In genomic region chr22:30286813-30287625, GRCh38 we compare ENCODE assay signal across 8 cellular contexts. TPM values are rescaled to one million over a fixed set of nuclear protein-coding genes. Genes with fewer than 3 reads are reported as not detected.
A peak's percentile ranks its signal among the peaks of the same experiment; 100 is the strongest.
DNase-seq lines count a peak whose midpoint lies in the region; ATAC-seq and TF ChIP-seq lines count a peak whose summit lies in the region.

No MANE protein-coding gene starts in this region.

- H3K79me1 ChIP-seq in neuronal stem cell (ENCODE audit: low read depth, low read length): no peaks in the 10 kb centered on the region

- no peak overlapping the region for H4K8ac ChIP-seq in neuronal stem cell (ENCODE audit: low read depth, low read length)

- intact Hi-C loops in testis (cut with DNase I; ENCODE audit: low total_unique reads): loop anchor here (2.0 kb wide), 1 partner anchor 104 kb away; no protein-coding TSS in a partner anchor

- no peaks in the 10 kb centered on the region for H3K36me3 ChIP-seq in neuronal stem cell (replicated peaks in 1 of 2; ENCODE audit: control insufficient read depth in 2 of 2, insufficient read depth in 2 of 2, low read length in 2 of 2)
- H3K36me3 ChIP-seq in testis (ENCODE audit: low read depth, missing control alignments): no peaks in the 10 kb centered on the region

- H2BK12ac ChIP-seq in neuronal stem cell (ENCODE audit: low read length): peak overlapping the region; percentile 59

- H2BK15ac ChIP-seq in neuronal stem cell (ENCODE audit: low read length): peak overlapping the region; percentile 55

- peak overlapping the region; percentile 23 for H3K18ac ChIP-seq in neuronal stem cell (ENCODE audit: low read length)

- H2AK5ac ChIP-seq in neuronal stem cell (ENCODE audit: low read depth, low read length): peak overlapping the region; percentile 98

- no peak for TF ChIP-seq POLR2A in testis (IDR thresholded peaks at IDR 0.05)

- H3K27me3 ChIP-seq in neuronal stem cell (ENCODE audit: control insufficient read depth in 3 of 3, insufficient read depth in 3 of 3, low read depth in 1 of 3, low read length in 3 of 3) (peaks cover 0 to 6% (median 0%) of the 10 kb centered on the region in 3 experiments), testis (no peaks in the 10 kb centered on the region)

- H4K91ac ChIP-seq in neuronal stem cell (ENCODE audit: low read depth, low read length, poor library complexity): no peak overlapping the region

- WGBS in neuronal stem cell (ENCODE audit: extremely low coverage in 2 of 2, insufficient read length in 2 of 2, insufficient replicate concordance in 1 of 2), 2 donors: no CpG with 5 or more reads among the region's 31 CpGs
- WGBS in testis, 2 donors: 68 to 73% methylated on average over 19 to 31 of the region's 31 CpGs

- no peak for ATAC-seq in GM21825 (IDR thresholded peaks at IDR 0.05; ENCODE audit: unreplicated experiment)

- no peak overlapping the region for H3K4me2 ChIP-seq in neuronal stem cell (ENCODE audit: insufficient read depth, low read length, poor library complexity, severe bottlenecking)

- no peak overlapping the region for H3K4ac ChIP-seq in neuronal stem cell (ENCODE audit: low read length)

- no peak overlapping the region for H3K14ac ChIP-seq in neuronal stem cell (ENCODE audit: low read length)

- H2BK5ac ChIP-seq in neuronal stem cell (ENCODE audit: low read length): peak overlapping the region; percentile 56

- DNase-seq in NK-92 treated with Interleukin-12 subunit alpha and Interleukin-12 subunit beta, amount 100 ng/mL, for 24 hours (lab: John Stamatoyannopoulos, UW): peak; percentile 51
- DNase-seq in NK-92 (lab: John Stamatoyannopoulos, UW; ENCODE audit: unreplicated experiment) (no peak), NCI-H748 treated with DMSO at 0.1 percent for 48 hours (lab: John Stamatoyannopoulos, UW) (peak; percentile 0), epithelial cell of esophagus (ENCODE audit: low read depth) (peak; percentile 71), neuronal stem cell (ENCODE audit: low spot score) (peak; percentile 62), testis (peak; percentile 80)
- DNase-seq in activated CD8-positive, alpha-beta memory T cell treated with anti-CD3 and anti-CD28 coated beads for 4 hours (ENCODE audit: low read depth in 2 of 2): peak; percentile 64 to 72

- peak overlapping the region; percentile 56 for H3K9ac ChIP-seq in neuronal stem cell (ENCODE audit: low read depth, low read length, poor library complexity)

- no peak overlapping the region for H3K4me3 ChIP-seq in epithelial cell of esophagus (ENCODE audit: low read length)
- no peak overlapping the region for H3K4me3 ChIP-seq in neuronal stem cell (ENCODE audit: low read length in 2 of 2)
- H3K4me3 ChIP-seq in testis: no peak overlapping the region

- H2BK120ac ChIP-seq in neuronal stem cell (ENCODE audit: low read depth, low read length): peak overlapping the region; percentile 52

- peak overlapping the region; percentile 76 for H3K23ac ChIP-seq in neuronal stem cell (ENCODE audit: low read depth, low read length, poor library complexity)

- no peak overlapping the region for H3K27ac ChIP-seq in neuronal stem cell (replicated peaks; ENCODE audit: low read length)
- H3K27ac ChIP-seq in testis: no peak overlapping the region

- TF ChIP-seq CTCF in epithelial cell of esophagus (IDR thresholded peaks at IDR 0.05; ENCODE audit: insufficient read depth, low read depth, low read length, missing control alignments) (peak; percentile 88), testis (IDR thresholded peaks at IDR 0.05) (peak; percentile 84 to 94 (median 90))

- no peak overlapping the region for H2AFZ ChIP-seq in neuronal stem cell (ENCODE audit: low read length)

- H3K9me3 ChIP-seq in neuronal stem cell (replicated peaks in 1 of 2; ENCODE audit: control insufficient read depth in 2 of 2, insufficient read depth in 1 of 2, low read depth in 1 of 2, low read length in 2 of 2) (no peaks in the 10 kb centered on the region), testis (no peaks in the 10 kb centered on the region)

- peaks cover 15 to 18% of the 10 kb centered on the region in 2 donors for H3K4me1 ChIP-seq in neuronal stem cell (ENCODE audit: control insufficient read depth in 2 of 2, insufficient read depth in 1 of 2, low read depth in 1 of 2, low read length in 2 of 2)
- peaks cover 35% of the 10 kb centered on the region for H3K4me1 ChIP-seq in testis

RNA-seq across cellular contexts. Expression of gene CASTOR1, which starts 2.3 kb away (rescaled TPM):
- 13.2 TPM for polyA plus RNA-seq in neuronal stem cell (2013, experiment 1 of 2)
- 14.0 TPM for polyA plus RNA-seq in neuronal stem cell (2013, experiment 2 of 2)
- total RNA-seq in testis: 10 to 100 TPM; 36.7 to 71.4 TPM
- 32.8 TPM for polyA plus RNA-seq in testis (ENCODE audit: insufficient read depth, low read depth, low replicate concordance)

RNA-seq across cellular contexts. Expression of gene OSM, which starts 20.4 kb away (rescaled TPM):
- 0.01 TPM for polyA plus RNA-seq in neuronal stem cell (2013, experiment 1 of 2)
- polyA plus RNA-seq in neuronal stem cell (2013, experiment 2 of 2): 0.04 TPM
- total RNA-seq in testis: 1 to 10 TPM in 1 of 2 donors, not detected in 1; 1.6 TPM
- 0.69 TPM for polyA plus RNA-seq in testis (ENCODE audit: insufficient read depth, low read depth, low replicate concordance)

RNA-seq across cellular contexts. Expression of gene TBC1D10A, which starts 39.7 kb away (rescaled TPM):
- 4.9 TPM for polyA plus RNA-seq in neuronal stem cell (2013, experiment 1 of 2)
- 4.8 TPM for polyA plus RNA-seq in neuronal stem cell (2013, experiment 2 of 2)
- 10 to 100 TPM; 48.4 to 79.1 TPM for total RNA-seq in testis
- polyA plus RNA-seq in testis (ENCODE audit: insufficient read depth, low read depth, low replicate concordance): 51.0 TPM

RNA-seq across cellular contexts. Expression of gene LIF, which starts 40.5 kb away (rescaled TPM):
- polyA plus RNA-seq in neuronal stem cell (2013, experiment 1 of 2): 1.4 TPM
- polyA plus RNA-seq in neuronal stem cell (2013, experiment 2 of 2): 1.4 TPM
- 1 to 10 TPM in 1 of 2 donors, under 1 TPM in 1; 0.08 to 1.4 TPM for total RNA-seq in testis
- 1.4 TPM for polyA plus RNA-seq in testis (ENCODE audit: insufficient read depth, low read depth, low replicate concordance)
